9 cellular contexts compared by ENCODE assay signal in the genomic region with DNA sequence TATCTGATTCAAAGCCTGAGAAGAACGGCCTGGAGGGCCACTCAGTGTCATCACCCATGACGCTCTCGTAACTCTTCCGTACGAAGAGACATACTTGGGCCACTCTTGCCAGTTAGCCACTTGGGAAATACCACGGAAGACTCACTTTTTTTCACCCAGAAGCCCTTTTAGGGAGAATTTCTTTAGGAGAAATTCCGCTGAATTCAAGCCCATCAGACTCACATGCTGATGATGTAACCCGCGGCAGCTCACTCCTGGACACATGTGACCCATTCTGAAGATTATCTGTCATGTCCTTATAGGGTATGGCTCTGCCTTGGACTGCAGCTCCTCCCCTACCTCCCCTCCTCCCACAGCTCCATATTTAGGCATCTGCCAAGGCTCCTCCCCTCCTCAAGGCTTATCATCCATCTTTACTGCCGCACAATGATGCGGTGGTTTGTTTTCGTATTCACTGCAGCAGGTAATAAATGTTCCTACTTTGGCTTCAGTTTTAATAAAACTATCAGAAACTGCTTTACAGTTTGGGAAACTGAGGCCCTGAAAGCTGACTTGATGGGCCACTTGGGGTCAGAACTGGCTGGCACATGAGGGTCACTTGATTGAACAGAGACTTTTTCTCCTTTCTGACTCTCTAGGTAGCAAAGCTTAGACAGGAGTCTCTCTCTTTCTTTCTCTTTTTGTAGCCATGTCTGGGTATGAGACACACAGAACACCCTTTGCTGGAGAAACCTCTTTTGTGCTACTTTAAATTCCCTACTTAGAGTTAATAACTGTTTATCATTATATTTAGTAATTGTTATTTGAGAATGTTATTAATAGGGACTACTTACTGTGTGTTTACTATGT. TPM values are rescaled to one million over a fixed set of nuclear protein-coding genes. Genes with fewer than 3 reads are reported as not detected.
DNase-seq lines count a peak whose midpoint lies in the region; ATAC-seq and TF ChIP-seq lines count a peak whose summit lies in the region.
"Had no signal": no experiment of that assay in that cellular context is flagged by ENCODE, and none has a peak within 500 bp of the region (broad histone marks: within the 10 kb centered on the region; RNA-seq: fewer than 3 reads in every experiment).

No MANE protein-coding gene starts in this region.

- H3K4me3 Mint-ChIP-seq in neural progenitor cell, result no peak overlapping the region

- no peaks in the 10 kb centered on the region for H3K27me3 ChIP-seq in neural progenitor cell

- no peak overlapping the region for H3K4me3 ChIP-seq in neural progenitor cell

- in situ Hi-C loops in KBM-7 (cut with MboI; ENCODE audit: low pct_unique_long_range_greater_than_20kb, low sequenced_read_pairs), result no loop called here

- H2AFZ ChIP-seq in neural progenitor cell (replicated peaks), result no peak overlapping the region

- ATAC-seq in esophagus mucosa (peak; percentile 69), HG03196 (IDR thresholded peaks at IDR 0.05; ENCODE audit: unreplicated experiment) (no peak)

- no peaks in the 10 kb centered on the region for H3K4me1 ChIP-seq in neural progenitor cell

- no peaks in the 10 kb centered on the region for H3K36me3 ChIP-seq in neural progenitor cell

- H3K9me3 Mint-ChIP-seq in neural progenitor cell, result no peaks in the 10 kb centered on the region

- no peak overlapping the region for H3K27ac Mint-ChIP-seq in neural progenitor cell

- no peak overlapping the region for H3K9ac ChIP-seq in neural progenitor cell

- peaks cover 10% of the 10 kb centered on the region for H3K4me1 Mint-ChIP-seq in neural progenitor cell

- H3K9me3 ChIP-seq in neural progenitor cell (ENCODE audit: low read depth), result no peaks in the 10 kb centered on the region

- no peaks in the 10 kb centered on the region for H3K27me3 Mint-ChIP-seq in neural progenitor cell (ENCODE audit: insufficient read depth, low read depth)

- H3K36me3 Mint-ChIP-seq in neural progenitor cell, result peaks cover 16% of the 10 kb centered on the region

- no peaks in the 10 kb centered on the region for H4K20me1 ChIP-seq in neural progenitor cell (ENCODE audit: low read depth)

- no peak overlapping the region for H3K4me2 ChIP-seq in neural progenitor cell

- H3F3A ChIP-seq in neural progenitor cell (ENCODE audit: low read depth), result no peaks in the 10 kb centered on the region

- H3K27ac ChIP-seq in neural progenitor cell, result no peak overlapping the region

- DNase-seq in KBM-7, result peak; percentile 40
- DNase-seq in activated CD4-positive, alpha-beta T cell treated with anti-CD3 and anti-CD28 coated beads, Interleukin-2, amount 50 U/mL, for 4 hours, result peak; percentile 75 to 77
- DNase-seq in stimulated activated CD8-positive, alpha-beta memory T cell treated with anti-CD3 and anti-CD28 coated beads, Interleukin-4, amount 100 ng/mL, for 24 hours (ENCODE audit: low read depth), result peak; percentile 57
- DNase-seq in NCI-H1105 (lab: John Stamatoyannopoulos, UW), result no peak
- DNase-seq in hippocampal formation (lab: John Stamatoyannopoulos, UW), result no peak
- DNase-seq in neural progenitor cell (ENCODE audit: low spot score), result no peak

- no peaks in the 10 kb centered on the region for H3K79me2 ChIP-seq in neural progenitor cell (ENCODE audit: low read depth)

- no peak for TF ChIP-seq CTCF in neural progenitor cell (IDR thresholded peaks at IDR 0.05)

RNA-seq across cellular contexts. Expression of gene RHOH, which starts 42.1 kb away (rescaled TPM):
- total RNA-seq in esophagus mucosa, result 1.2 TPM
- 5.7 and 11.2 TPM in 2 replicates for total RNA-seq in neural progenitor cell (ENCODE audit: low replicate concordance)
- total RNA-seq: fibroblast of lung had no signal

Comparison
In these comparisons a context has a peak if more than half of its experiments do, and no peak if none do; other contexts are left out.
1. DNase-seq: peak in KBM-7 (single experiment), activated CD4-positive, alpha-beta T cell treated with anti-CD3 and anti-CD28 coated beads, Interleukin-2, amount 50 U/mL, for 4 hours (2 of 2) and stimulated activated CD8-positive, alpha-beta memory T cell treated with anti-CD3 and anti-CD28 coated beads, Interleukin-4, amount 100 ng/mL, for 24 hours (single experiment); none in NCI-H1105 (single experiment), hippocampal formation (0 of 2) and neural progenitor cell (single experiment).